Comparison of ENCODE assay signal across 10 cellular contexts in the genomic region with DNA sequence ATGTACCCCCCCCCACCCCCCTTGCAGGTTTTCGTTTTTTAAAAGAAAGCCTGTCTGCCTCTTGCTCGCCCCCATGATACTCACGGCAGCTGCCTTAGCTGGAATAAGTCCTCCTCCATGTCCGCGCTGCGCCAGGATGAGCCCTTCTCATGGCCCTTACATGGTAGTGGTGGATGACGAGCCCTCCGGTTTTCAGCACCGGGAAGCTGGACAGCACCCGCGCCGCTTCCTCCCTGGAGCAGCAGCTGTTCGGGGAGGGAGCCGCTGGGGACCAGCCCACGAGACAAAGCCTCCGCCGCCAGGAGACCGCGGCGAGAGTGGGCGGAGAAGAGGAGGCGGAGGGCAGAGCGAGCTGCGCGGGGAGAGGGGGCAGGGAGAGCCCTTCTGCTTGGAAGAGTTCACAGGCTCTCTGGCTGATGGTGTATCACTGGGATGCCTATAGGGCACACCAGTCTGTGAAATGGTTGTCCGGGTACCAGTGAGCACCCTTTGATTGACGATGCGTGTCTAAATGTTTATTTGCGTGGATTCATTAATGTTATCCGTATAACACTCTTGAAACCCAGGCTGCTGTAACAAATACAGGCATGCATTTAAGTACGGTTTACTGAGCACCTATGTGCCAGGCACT. TPM values are rescaled to one million over a fixed set of nuclear protein-coding genes. Genes with fewer than 3 reads are reported as not detected.
DNase-seq lines count a peak whose midpoint lies in the region; ATAC-seq, FAIRE-seq and TF ChIP-seq lines count a peak whose summit lies in the region.
"Had no signal": no experiment of that assay in that cellular context is flagged by ENCODE, and none has a peak within 500 bp of the region (broad histone marks: within the 10 kb centered on the region; RNA-seq: fewer than 3 reads in every experiment).

A gene with protein sequence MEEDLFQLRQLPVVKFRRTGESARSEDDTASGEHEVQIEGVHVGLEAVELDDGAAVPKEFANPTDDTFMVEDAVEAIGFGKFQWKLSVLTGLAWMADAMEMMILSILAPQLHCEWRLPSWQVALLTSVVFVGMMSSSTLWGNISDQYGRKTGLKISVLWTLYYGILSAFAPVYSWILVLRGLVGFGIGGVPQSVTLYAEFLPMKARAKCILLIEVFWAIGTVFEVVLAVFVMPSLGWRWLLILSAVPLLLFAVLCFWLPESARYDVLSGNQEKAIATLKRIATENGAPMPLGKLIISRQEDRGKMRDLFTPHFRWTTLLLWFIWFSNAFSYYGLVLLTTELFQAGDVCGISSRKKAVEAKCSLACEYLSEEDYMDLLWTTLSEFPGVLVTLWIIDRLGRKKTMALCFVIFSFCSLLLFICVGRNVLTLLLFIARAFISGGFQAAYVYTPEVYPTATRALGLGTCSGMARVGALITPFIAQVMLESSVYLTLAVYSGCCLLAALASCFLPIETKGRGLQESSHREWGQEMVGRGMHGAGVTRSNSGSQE (minus strand): TSS at position 319 of the 631 bp plus-strand sequence. CDS start 200 bp downstream, at position 119.

- H3K27ac ChIP-seq in HepG2 (ENCODE audit: extremely low read length, insufficient read depth, low read length), result no peak within 1 kb of the TSS
- H3K27ac ChIP-seq: breast epithelium had no signal

- TF ChIP-seq RAD21 in HepG2 (CRISPR knock-in tag; IDR thresholded peaks at IDR 0.05), result peak; percentile 47; the same call in 1 of the 2 replicates

- DNase-seq in activated CD4-positive, CD25-positive, alpha-beta regulatory T cell treated with anti-CD3 and anti-CD28 coated beads, Interleukin-2, amount 50 U/mL, for 72 hours, result peak; percentile 31
- DNase-seq in NCI-H2171 treated with DMSO at 0.1 percent for 48 hours (lab: John Stamatoyannopoulos, UW) (peak; percentile 86), ecto neural progenitor cell (ENCODE audit: low spot score) (peak; percentile 99), HepG2 (ENCODE audit: low spot score) (peak; percentile 63)
- DNase-seq in activated CD4-positive, alpha-beta T cell treated with anti-CD3 and anti-CD28 coated beads for 48 hours, result peak; percentile 53
- DNase-seq in stimulated activated CD4-positive, alpha-beta T cell treated with anti-CD3 and anti-CD28 coated beads, TNF-alpha, amount 100 ng/mL, for 48 hours (ENCODE audit: low read depth in 3 of 3), result peak; percentile 5 to 9 (median 8)

- no peak for TF ChIP-seq POLR2A in HepG2 (IDR thresholded peaks at IDR 0.05; ENCODE audit: insufficient read depth in 1 of 2, low read depth in 2 of 2, low read length in 2 of 2)

- POLR2A ChIA-PET in HepG2 (lab: Yijun Ruan, JAX), result no interaction called here

- WGBS in HepG2 (ENCODE audit: low lambda C conversion rate), result 25% methylated on average over 10 of the region's 31 CpGs

- TF ChIP-seq CTCF in HepG2 (CRISPR knock-in tag; IDR thresholded peaks at IDR 0.05), result no peak

- no peaks in the 10 kb centered on the region for H4K20me1 ChIP-seq in HepG2 (ENCODE audit: insufficient read depth, low read length)

- peak within 1 kb of the TSS; percentile 18; the same call in 1 of the 2 replicates for H3K4me2 ChIP-seq in HepG2 (ENCODE audit: low read depth, low read length)

- no peaks in the 10 kb centered on the region for H3K79me2 ChIP-seq in HepG2 (ENCODE audit: insufficient read depth, low read length)

- TF ChIP-seq EP300 in HepG2 (IDR thresholded peaks at IDR 0.05; ENCODE audit: low read depth in 2 of 2, low read length in 2 of 2), result no peak
- no peak; the same call in 1 of the 2 replicates for TF ChIP-seq EP300 in HepG2 (CRISPR knock-in tag; IDR thresholded peaks at IDR 0.05; ENCODE audit: borderline replicate concordance)

- no peak within 1 kb of the TSS; a peak in 1 of 6 replicates for H3K4me3 ChIP-seq in HepG2 (replicated peaks in 1 of 3; ENCODE audit: insufficient read depth in 1 of 3, low read depth in 2 of 3, low read length in 3 of 3)

- FAIRE-seq in HepG2 (lab: Jason Lieb, UNC), result peak; percentile 54

- no peak for ATAC-seq in activated CD4-positive, CD25-positive, alpha-beta regulatory T cell treated with anti-CD3 and anti-CD28 coated beads, Interleukin-2, amount 50 U/mL, for 24 hours
- ATAC-seq in HepG2 (peak; percentile 99), HG03469 (IDR thresholded peaks at IDR 0.05; ENCODE audit: unreplicated experiment) (no peak)

- no peaks in the 10 kb centered on the region for H3K9me3 ChIP-seq in HepG2 (ENCODE audit: low read length)
- H3K9me3 ChIP-seq: breast epithelium had no signal

- no peaks in the 10 kb centered on the region for H3K36me3 ChIP-seq in HepG2 (replicated peaks in 1 of 2; ENCODE audit: control insufficient read depth in 1 of 2, insufficient read depth in 2 of 2, low read length in 2 of 2)
- H3K36me3 ChIP-seq: breast epithelium had no signal

- H3K9ac ChIP-seq in HepG2 (ENCODE audit: insufficient read depth, low read depth, low read length), result no peak within 1 kb of the TSS

- no TSS peak for BruUV-seq in HepG2 (replicated peaks; lab: Mats Ljungman, UMichigan)

- no peaks in the 10 kb centered on the region for H3K27me3 ChIP-seq in HepG2 (ENCODE audit: control insufficient read depth in 1 of 2, insufficient read depth in 2 of 2, low read length in 2 of 2)

- H3K4me1 ChIP-seq in HepG2 (ENCODE audit: insufficient read depth, low read length), result peaks cover 6% of the 10 kb centered on the region; the same call in 1 of the 2 replicates
- H3K4me1 ChIP-seq: breast epithelium had no signal

- CTCF ChIA-PET in HepG2 (lab: Yijun Ruan, JAX; ENCODE audit: low intra/inter-chr PET ratio, low total read pairs), result no interaction called here

- in situ Hi-C loops in HepG2 (cut with HindIII; ENCODE audit: extremely low pct_ligation_motif_present, low pct_unique_long_range_greater_than_20kb), result no loop called here

- no peak within 1 kb of the TSS for H2AFZ ChIP-seq in HepG2 (ENCODE audit: low read length)

- intact Hi-C loops in HepG2 (cut with micrococcal nuclease; ENCODE audit: unreplicated experiment), result no loop called here

TF ChIP-seq in HepG2, 621 proteins besides CTCF, POLR2A, EP300 and RAD21 (continues in another document):
- TF ChIP-seq TP53 (CRISPR knock-in tag; conservative IDR thresholded peaks at IDR 0.05), result no peak
- no peak for TF ChIP-seq ZNF550 (CRISPR knock-in tag; IDR thresholded peaks at IDR 0.05; ENCODE audit: borderline replicate concordance)
- peak; percentile 88 for TF ChIP-seq TGIF2 (CRISPR knock-in tag; IDR thresholded peaks at IDR 0.05)
- TF ChIP-seq GTF3A (CRISPR knock-in tag; conservative IDR thresholded peaks at IDR 0.05), result no peak
- TF ChIP-seq, protein P1, sequence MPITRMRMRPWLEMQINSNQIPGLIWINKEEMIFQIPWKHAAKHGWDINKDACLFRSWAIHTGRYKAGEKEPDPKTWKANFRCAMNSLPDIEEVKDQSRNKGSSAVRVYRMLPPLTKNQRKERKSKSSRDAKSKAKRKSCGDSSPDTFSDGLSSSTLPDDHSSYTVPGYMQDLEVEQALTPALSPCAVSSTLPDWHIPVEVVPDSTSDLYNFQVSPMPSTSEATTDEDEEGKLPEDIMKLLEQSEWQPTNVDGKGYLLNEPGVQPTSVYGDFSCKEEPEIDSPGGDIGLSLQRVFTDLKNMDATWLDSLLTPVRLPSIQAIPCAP (CRISPR knock-in tag; IDR thresholded peaks at IDR 0.05; ENCODE audit: low read depth), result 0 out of 2 replicates have a peak, but pooled peaks have one; percentile 57

RNA-seq across cellular contexts. Expression of the gene that starts here (rescaled TPM):
- not detected in 2 replicates for total RNA-seq in HepG2 (2016; rRNA removed; fragmentation: Illumina TruSeq; extraction: Trizol)
- not detected in 2 replicates for total RNA-seq in HepG2 (2016; cell fraction: cytosol; rRNA removed; fragmentation: Illumina TruSeq; extraction: Trizol; ENCODE audit: low read depth)
- total RNA-seq in HepG2 (2016; cell fraction: insoluble cytoplasmic fraction; rRNA removed; fragmentation: Illumina TruSeq; extraction: Trizol), result 0.02 TPM in 1 of 2 replicates, not detected in the other
- total RNA-seq in HepG2 (2016; cell fraction: membrane; rRNA removed; fragmentation: Illumina TruSeq; extraction: Trizol), result not detected in 2 replicates
- not detected in 2 replicates for total RNA-seq in HepG2 (2016; cell fraction: nucleus; rRNA removed; fragmentation: Illumina TruSeq; extraction: Trizol)
- not detected in 2 replicates for polyA plus RNA-seq in HepG2 (2011; rRNA removed)
- polyA plus RNA-seq in HepG2 (2011; cell fraction: cytosol; rRNA removed), result not detected in 2 replicates
- not detected in 2 replicates for polyA plus RNA-seq in HepG2 (2011; cell fraction: nucleus; rRNA removed)
- polyA plus RNA-seq in HepG2 (2012), result not detected in 2 replicates
- not detected in 2 replicates for polyA plus RNA-seq in HepG2 (2016; cell fraction: cytosol; fragmentation: Illumina TruSeq; extraction: Trizol; ENCODE audit: low read depth)
- polyA plus RNA-seq in HepG2 (2016; cell fraction: insoluble cytoplasmic fraction; fragmentation: Illumina TruSeq; extraction: Trizol; ENCODE audit: low read depth), result 0.03 TPM in 1 of 2 replicates, not detected in the other
- not detected in 2 replicates for polyA plus RNA-seq in HepG2 (2016; cell fraction: membrane; fragmentation: Illumina TruSeq; extraction: Trizol; ENCODE audit: low read depth)
- not detected in 2 replicates for polyA plus RNA-seq in HepG2 (2016; cell fraction: nucleus; fragmentation: Illumina TruSeq; extraction: Trizol; ENCODE audit: insufficient read depth, low read depth)
- not detected in 2 replicates for polyA minus RNA-seq in HepG2 (2011; rRNA and poly(A)+ RNA removed; ENCODE audit: low replicate concordance)
- not detected in 2 replicates for polyA minus RNA-seq in HepG2 (2011; cell fraction: cytosol; rRNA and poly(A)+ RNA removed)
- not detected in 2 replicates for polyA minus RNA-seq in HepG2 (2011; cell fraction: nucleus; rRNA and poly(A)+ RNA removed)
- total RNA-seq: breast epithelium; CD4-positive, CD25-positive, alpha-beta regulatory T cell had no signal
- polyA plus RNA-seq: CD4-positive, CD25-positive, alpha-beta regulatory T cell had no signal

Comparison
In these comparisons a context has a peak if more than half of its experiments do, and no peak if none do; other contexts are left out.
1. Peak in DNase-seq, ATAC-seq and H3K4me2 ChIP-seq in HepG2; RNA of the gene not detected or under 1 TPM.
2. DNase-seq: peak in every context shown above with its lines; median percentile 99 in ecto neural progenitor cell; 86 in NCI-H2171 treated with DMSO at 0.1 percent for 48 hours; 63 in HepG2; 53 in activated CD4-positive, alpha-beta T cell treated with anti-CD3 and anti-CD28 coated beads for 48 hours; 31 in activated CD4-positive, CD25-positive, alpha-beta regulatory T cell treated with anti-CD3 and anti-CD28 coated beads, Interleukin-2, amount 50 U/mL, for 72 hours; 8 in stimulated activated CD4-positive, alpha-beta T cell treated with anti-CD3 and anti-CD28 coated beads, TNF-alpha, amount 100 ng/mL, for 48 hours.